9 cellular contexts compared by ENCODE assay signal in genomic region chr2:9892236-9892635, GRCh38.
"Had no signal": no experiment of that assay in that cellular context is flagged by ENCODE, and none has a peak within 500 bp of the region (broad histone marks: within the 10 kb centered on the region; RNA-seq: fewer than 3 reads in every experiment).

No MANE protein-coding gene starts in this region.

- H3K27me3 Mint-ChIP-seq: IgD-negative memory B cell had no signal

- H2AFZ ChIP-seq: GM23338 had no signal

- H3K4me3 ChIP-seq: GM23338 had no signal

- H3K4me3 Mint-ChIP-seq: GM23338, H9, IgD-negative memory B cell had no signal

- ATAC-seq: GM23338, HepG2 had no signal

- H3K27ac ChIP-seq: HL-60 had no signal

- H3K27ac Mint-ChIP-seq: GM23338, IgD-negative memory B cell had no signal

- DNase-seq: H9, HCEC 1CT, KBM-7 had no signal

- H3K4me2 ChIP-seq: GM23338 had no signal

- FAIRE-seq: H1, H54, HepG2 had no signal
